12 cellular contexts compared by ENCODE assay signal in the genomic region with DNA sequence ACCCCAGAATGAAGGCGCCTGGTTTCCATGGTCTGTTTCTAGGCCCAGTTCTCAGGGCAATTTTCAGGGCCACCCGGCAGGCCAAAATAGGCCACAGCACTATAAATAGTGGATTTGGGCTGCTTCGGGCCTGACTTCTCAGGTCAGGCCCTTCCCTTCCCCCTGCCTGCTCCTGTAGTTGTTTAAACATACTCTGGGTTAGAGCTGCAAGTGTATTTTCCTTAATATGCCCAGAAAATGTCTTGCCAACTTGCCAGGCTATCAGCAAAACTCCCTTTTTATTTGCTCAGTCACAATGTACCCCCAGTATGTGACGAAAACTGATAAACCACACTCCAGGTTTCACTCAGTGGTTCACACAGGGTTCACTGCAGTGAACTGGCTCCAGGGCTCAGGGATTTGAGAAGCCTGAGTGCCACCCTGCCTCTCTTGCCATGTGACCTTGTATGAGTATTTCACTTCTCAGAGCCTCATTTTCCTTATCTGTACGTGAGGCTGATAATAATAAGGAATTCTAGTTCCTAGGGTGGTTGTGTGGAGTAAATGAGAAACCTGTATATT.
DNase-seq lines count a peak whose midpoint lies in the region; ATAC-seq and TF ChIP-seq lines count a peak whose summit lies in the region.
"Had no signal": no experiment of that assay in that cellular context is flagged by ENCODE, and none has a peak within 500 bp of the region (broad histone marks: within the 10 kb centered on the region; RNA-seq: fewer than 3 reads in every experiment).

No MANE protein-coding gene starts in this region.

- ATAC-seq in HG02798 (IDR thresholded peaks at IDR 0.05; ENCODE audit: poor library complexity, unreplicated experiment) (peak; percentile 61), HG02763 (IDR thresholded peaks at IDR 0.05; ENCODE audit: unreplicated experiment) (no peak)

- TF ChIP-seq CTCF in GM06990 (IDR thresholded peaks at IDR 0.05; ENCODE audit: insufficient read depth, low read length, poor library complexity, severe bottlenecking) (no peak), nephron progenitor cell (IDR thresholded peaks at IDR 0.05) (no peak), OCI-LY7 (conservative IDR thresholded peaks at IDR 0.05; ENCODE audit: low read length) (no peak), mammary epithelial cell (conservative IDR thresholded peaks at IDR 0.05 in 1 of 2, IDR thresholded peaks at IDR 0.05 in 1 of 2; ENCODE audit: extremely low read depth in 1 of 2, insufficient read depth in 1 of 2, low read depth in 1 of 2, low read length in 2 of 2) (no peak)

- peaks cover 10% of the 10 kb centered on the region; the same call in 1 of the 2 replicates for H3K9me3 ChIP-seq in OCI-LY7 (ENCODE audit: low read length)
- H3K9me3 ChIP-seq in mammary epithelial cell (replicated peaks; ENCODE audit: insufficient read depth, low read length) = no peaks in the 10 kb centered on the region
- H3K9me3 ChIP-seq: prostate gland had no signal

- H3K4me2 ChIP-seq in OCI-LY7 (ENCODE audit: low read length) (no peak overlapping the region), mammary epithelial cell (ENCODE audit: insufficient read depth, low read depth, low read length) (no peak overlapping the region)

- POLR2A ChIA-PET in OCI-LY7 (lab: Charles Lee) = no interaction called here

- no TSS peak for BruUV-seq in OCI-LY7 (replicated peaks; lab: Mats Ljungman, UMichigan)
- BruUV-seq in mammary epithelial cell (replicated peaks; lab: Mats Ljungman, UMichigan) = no TSS peak

- H3K27me3 Mint-ChIP-seq in nephron progenitor cell (ENCODE audit: low read depth, poor library complexity) = peaks cover 3% of the 10 kb centered on the region

- H3K79me2 ChIP-seq in OCI-LY7 (ENCODE audit: insufficient read depth, low read depth, low read length) (no peaks in the 10 kb centered on the region), mammary epithelial cell (ENCODE audit: insufficient read depth, low read length) (no peaks in the 10 kb centered on the region)

- no peak overlapping the region for H3K4me3 ChIP-seq in GM06990 (replicated peaks; ENCODE audit: low read depth, low read length)
- no peak overlapping the region for H3K4me3 ChIP-seq in OCI-LY7 (ENCODE audit: low read depth, low read length, poor library complexity, severe bottlenecking)
- no peak overlapping the region for H3K4me3 ChIP-seq in mammary epithelial cell (replicated peaks in 1 of 3; ENCODE audit: insufficient read depth in 1 of 3, low read depth in 2 of 3, low read length in 3 of 3)
- H3K4me3 ChIP-seq: prostate gland, SK-N-MC had no signal

- no peaks in the 10 kb centered on the region for H3K27me3 ChIP-seq in GM06990 (replicated peaks; ENCODE audit: control insufficient read depth, insufficient read depth, low read length)
- no peaks in the 10 kb centered on the region for H3K27me3 ChIP-seq in mammary epithelial cell (ENCODE audit: insufficient read depth, low read length)

- intact Hi-C loops in OCI-LY7 (cut with micrococcal nuclease; ENCODE audit: unreplicated experiment) (no loop called here), mammary epithelial cell (cut with micrococcal nuclease) (no loop called here)

- no peak overlapping the region for H3K27ac Mint-ChIP-seq in nephron progenitor cell
- H3K27ac Mint-ChIP-seq: activated T-helper 2 cell treated with anti-CD3 and anti-CD28 coated beads, Interferon-gamma antibody, Interleukin-2, Interleukin-4, amounts not matched to agents 10 μg/mL and 5 μg/mL and 100 μg/mL, durations not matched to agents 14 hours and 24 hours and 36 hours had no signal

- dilution Hi-C loops in mammary epithelial cell (cut with HindIII; ENCODE audit: low sequenced_read_pairs) = no loop called here

- H3K9ac ChIP-seq in mammary epithelial cell (ENCODE audit: insufficient read depth, low read length) = no peak overlapping the region

- CTCF ChIA-PET in OCI-LY7 (lab: Charles Lee; ENCODE audit: unreplicated experiment) (no interaction called here), mammary epithelial cell (lab: Charles Lee; ENCODE audit: low non-redundant PET) (no interaction called here)

- H3K36me3 ChIP-seq in GM06990 (ENCODE audit: control insufficient read depth, insufficient read depth, low read length) = no peaks in the 10 kb centered on the region
- H3K36me3 ChIP-seq in OCI-LY7 (ENCODE audit: insufficient read depth, low read length) = no peaks in the 10 kb centered on the region
- no peaks in the 10 kb centered on the region for H3K36me3 ChIP-seq in mammary epithelial cell (ENCODE audit: insufficient read depth, low read length)
- H3K36me3 ChIP-seq: prostate gland had no signal

- H3K4me1 ChIP-seq in OCI-LY7 (ENCODE audit: insufficient read depth, low read length, poor library complexity, severe bottlenecking) = peaks cover 7% of the 10 kb centered on the region
- peaks cover 7% of the 10 kb centered on the region for H3K4me1 ChIP-seq in mammary epithelial cell (ENCODE audit: insufficient read depth, low read length)
- H3K4me1 ChIP-seq: prostate gland had no signal

- in situ Hi-C loops in mammary epithelial cell (cut with MboI; ENCODE audit: low sequenced_read_pairs in 2 of 2) = no loop called here

- H4K20me1 ChIP-seq in OCI-LY7 (ENCODE audit: insufficient read depth, low read length) (no peaks in the 10 kb centered on the region), mammary epithelial cell (ENCODE audit: insufficient read depth, low read length) (no peaks in the 10 kb centered on the region)

- peaks cover 34% of the 10 kb centered on the region for H3K9me3 Mint-ChIP-seq in nephron progenitor cell

- H3K36me3 Mint-ChIP-seq in nephron progenitor cell (ENCODE audit: low read depth) = peaks cover 37% of the 10 kb centered on the region

- H2AFZ ChIP-seq in OCI-LY7 (ENCODE audit: low read length) (no peak overlapping the region), mammary epithelial cell (ENCODE audit: low read depth, low read length) (no peak overlapping the region)

- H3K9me2 ChIP-seq in OCI-LY7 (ENCODE audit: insufficient read depth, low read length) = no peaks in the 10 kb centered on the region

- no peak overlapping the region for H3K4me3 Mint-ChIP-seq in nephron progenitor cell

- 82% methylated on average over 5 of the region's 5 CpGs for WGBS in mammary epithelial cell (ENCODE audit: low coverage, missing lambda C conversion rate)

- DNase-seq in GM06990 (ENCODE audit: extremely low read depth, insufficient read length) (peak; percentile 7), caudate nucleus (lab: John Stamatoyannopoulos, UW) (peak in 8 of 61 donors; percentile 8 to 56 (median 17)), midbrain (lab: John Stamatoyannopoulos, UW) (peak; percentile 38), nephron progenitor cell (no peak), OCI-LY7 (ENCODE audit: low spot score) (no peak), mammary epithelial cell (no peak)
- DNase-seq: stimulated activated naive CD4-positive, alpha-beta T cell treated with Interleukin-2 at 50 U/mL for 16 hours had no signal

- H3K4me1 Mint-ChIP-seq in nephron progenitor cell = peaks cover 8% of the 10 kb centered on the region

- peak overlapping the region; percentile 64 for H3K27ac ChIP-seq in caudate nucleus (ENCODE audit: low read depth, low read length)
- H3K27ac ChIP-seq in OCI-LY7 (ENCODE audit: low read depth, low read length, poor library complexity, severe bottlenecking) = no peak overlapping the region
- H3K27ac ChIP-seq in mammary epithelial cell (ENCODE audit: insufficient read depth, low read depth, low read length) = no peak overlapping the region
- H3K27ac ChIP-seq: prostate gland, SK-N-MC had no signal

Comparison
In these comparisons a context has a peak if more than half of its experiments do, and no peak if none do; other contexts are left out.
1. DNase-seq: peak in GM06990 (single experiment) and midbrain (single experiment); none in nephron progenitor cell (single experiment), OCI-LY7 (single experiment) and mammary epithelial cell (single experiment).